6 cellular contexts compared by ENCODE assay signal in genomic region chr11:64359712-64360402, GRCh38. TPM values are rescaled to one million over a fixed set of nuclear protein-coding genes. Genes with fewer than 3 reads are reported as not detected.
A peak's percentile ranks its signal among the peaks of the same experiment; 100 is the strongest.
DNase-seq lines count a peak whose midpoint lies in the region; ATAC-seq and TF ChIP-seq lines count a peak whose summit lies in the region.

No MANE protein-coding gene starts in this region.

- intact Hi-C loops in Caco-2 (cut with micrococcal nuclease; ENCODE audit: unreplicated experiment) = loop anchor here (2.0 to 10.0 kb wide), 3 partner anchors 88 to 295 kb away; no protein-coding TSS in a partner anchor

- peaks cover 29% of the 10 kb centered on the region for H3K4me1 Mint-ChIP-seq in Caco-2 (ENCODE audit: low read depth, unreplicated experiment)

- CTCF ChIA-PET in Caco-2 (lab: Charles Lee) = interaction anchor here (0.6 to 2.2 kb wide), 6 partner anchors 13 to 109 kb away, joined by 3 to 8 read pairs (median 4); partner anchors contain the start of genes PRDX5 and TRMT112
- CTCF ChIA-PET in RWPE1 (lab: Yijun Ruan, JAX) = interaction anchor here (0.6 to 0.8 kb wide), 2 partner anchors 567 to 750 kb away, joined by 4 to 6 read pairs; no protein-coding TSS in a partner anchor

- H3K36me3 ChIP-seq in Caco-2 (ENCODE audit: control insufficient read depth, insufficient read depth, low read length) = peaks cover 7% of the 10 kb centered on the region

- H3K4me3 Mint-ChIP-seq in Caco-2 (ENCODE audit: unreplicated experiment) = peak overlapping the region; percentile 99

- no peak for TF ChIP-seq CTCF in Caco-2 (IDR thresholded peaks at IDR 0.05; ENCODE audit: insufficient read depth in 1 of 2, low read depth in 1 of 2, low read length in 1 of 2, severe bottlenecking in 1 of 2, unreplicated experiment in 1 of 2)
- peak; percentile 34; the same call in 1 of the 2 replicates for TF ChIP-seq CTCF in RWPE1 (conservative IDR thresholded peaks at IDR 0.05; ENCODE audit: low read depth)
- no peak for TF ChIP-seq CTCF in fibroblast of pulmonary artery (IDR thresholded peaks at IDR 0.05; ENCODE audit: low read length, missing control alignments)

- H3K27me3 ChIP-seq in Caco-2 (replicated peaks; ENCODE audit: control insufficient read depth, insufficient read depth, low read length) = no peaks in the 10 kb centered on the region

- DNase-seq in Caco-2 (no peak), RWPE1 (ENCODE audit: low spot score) (no peak), fibroblast of pulmonary artery (ENCODE audit: low read depth) (no peak), OCI-M2 (lab: John Stamatoyannopoulos, UW; ENCODE audit: unreplicated experiment) (no peak)
- DNase-seq in stimulated activated naive CD8-positive, alpha-beta T cell treated with anti-CD3 and anti-CD28 coated beads, Interleukin-15, Interleukin-2, amounts not matched to agents 100 U/mL and 50 U/mL, for 24 hours = peak; percentile 39

- no TSS peak for BruUV-seq in Caco-2 (replicated peaks; lab: Mats Ljungman, UMichigan)

- H3K27me3 Mint-ChIP-seq in Caco-2 (ENCODE audit: insufficient read depth, unreplicated experiment) = no peaks in the 10 kb centered on the region

- POLR2A ChIA-PET in Caco-2 (lab: Charles Lee) (interaction anchor here (0.6 to 1.2 kb wide), 3 partner anchors 42 to 388 kb away, joined by 3 to 7 read pairs (median 3); partner anchors contain the start of genes PRDX5 and TRMT112), RWPE1 (lab: Yijun Ruan, JAX; ENCODE audit: low non-redundant PET) (interaction anchor here (3.2 kb wide), 1 partner anchor 43 kb away, joined by 19 read pairs; the partner anchor contains the start of genes PRDX5 and TRMT112)

- H3K27ac Mint-ChIP-seq in Caco-2 (ENCODE audit: unreplicated experiment) = peak overlapping the region; percentile 86

- no peaks in the 10 kb centered on the region for H3K9me3 Mint-ChIP-seq in Caco-2 (ENCODE audit: unreplicated experiment)

- ATAC-seq in stimulated activated naive CD8-positive, alpha-beta T cell treated with anti-CD3 and anti-CD28 coated beads, Interleukin-15, Interleukin-2, amounts not matched to agents 100 U/mL and 50 U/mL, for 24 hours = peak; percentile 15
- ATAC-seq in GM19463 (IDR thresholded peaks at IDR 0.05; ENCODE audit: unreplicated experiment) = no peak

- H3K4me3 ChIP-seq in Caco-2 (ENCODE audit: low read depth, low read length) (peak overlapping the region; percentile 99), fibroblast of pulmonary artery (replicated peaks; ENCODE audit: low read depth, low read length) (peak overlapping the region; percentile 86)

- peaks cover 46% of the 10 kb centered on the region for H3K4me1 ChIP-seq in Caco-2

- peak overlapping the region; percentile 98 for H3K27ac ChIP-seq in RWPE1

- H3K9me3 ChIP-seq in Caco-2 = no peaks in the 10 kb centered on the region

- peaks cover 55% of the 10 kb centered on the region for H3K36me3 Mint-ChIP-seq in Caco-2 (ENCODE audit: insufficient read depth, unreplicated experiment)

RNA-seq across cellular contexts. Expression of gene RPS6KA4, which starts 0.9 kb away (rescaled TPM):
- total RNA-seq in Caco-2 (2022) = 95.7 and 98.6 TPM in 2 replicates

RNA-seq across cellular contexts. Expression of gene CCDC88B, which starts 19.9 kb away (rescaled TPM):
- 3.6 and 3.9 TPM in 2 replicates for total RNA-seq in Caco-2 (2022)

RNA-seq across cellular contexts. Expression of gene PRDX5, which starts 41.9 kb away (rescaled TPM):
- 269 and 306 TPM in 2 replicates for total RNA-seq in Caco-2 (2022)

RNA-seq across cellular contexts. Expression of gene TRMT112, which starts 42.5 kb away (rescaled TPM):
- total RNA-seq in Caco-2 (2022) = 235 and 246 TPM in 2 replicates

RNA-seq across cellular contexts. Expression of gene ESRRA, which starts 54.5 kb away (rescaled TPM):
- 66.9 and 71.7 TPM in 2 replicates for total RNA-seq in Caco-2 (2022)
